In genomic region chr3:127391436-127392145, GRCh38 we compare ENCODE assay signal across 15 cellular contexts.
"Had no signal": no experiment of that assay in that cellular context is flagged by ENCODE, and none has a peak within 500 bp of the region (broad histone marks: within the 10 kb centered on the region; RNA-seq: fewer than 3 reads in every experiment).

No MANE protein-coding gene starts in this region.

- H3K9me3 ChIP-seq: neutrophil had no signal

- DNase-seq: activated CD4-positive, alpha-beta memory T cell treated with anti-CD3 and anti-CD28 coated beads, Interleukin-2, amount 10 ng/mL, durations not matched to agents 7 days and 5 days; activated CD4-positive, alpha-beta T cell treated with anti-CD3 and anti-CD28 coated beads for 4 hours; activated gamma-delta T cell; activated T-cell treated with anti-CD3 and anti-CD28 coated beads, Interleukin-2, amount 50 U/mL, for 48 hours; amygdala; brain microvascular endothelial cell; effector memory CD4-positive, alpha-beta T cell; foreskin keratinocyte; stimulated activated CD4-positive, alpha-beta T cell treated with anti-CD3 and anti-CD28 coated beads, Interleukin-2, amount 100 ng/mL, for 48 hours; stimulated activated naive CD4-positive, alpha-beta T cell treated with Interleukin-2 at 50 U/mL for 16 hours; SW 1271 had no signal

- H3K36me3 ChIP-seq: brain microvascular endothelial cell, neutrophil had no signal

- H3K4me1 ChIP-seq: foreskin keratinocyte, parathyroid adenoma had no signal

- H3K27ac ChIP-seq: brain microvascular endothelial cell, foreskin keratinocyte, neutrophil, parathyroid adenoma had no signal

- H3K27me3 ChIP-seq: brain microvascular endothelial cell had no signal

- H3K4me3 ChIP-seq: lung had no signal

- ATAC-seq: foreskin keratinocyte, WTC11 had no signal

- H3K9ac ChIP-seq: parathyroid adenoma had no signal
